7 cellular contexts compared by ENCODE assay signal in the genomic region with DNA sequence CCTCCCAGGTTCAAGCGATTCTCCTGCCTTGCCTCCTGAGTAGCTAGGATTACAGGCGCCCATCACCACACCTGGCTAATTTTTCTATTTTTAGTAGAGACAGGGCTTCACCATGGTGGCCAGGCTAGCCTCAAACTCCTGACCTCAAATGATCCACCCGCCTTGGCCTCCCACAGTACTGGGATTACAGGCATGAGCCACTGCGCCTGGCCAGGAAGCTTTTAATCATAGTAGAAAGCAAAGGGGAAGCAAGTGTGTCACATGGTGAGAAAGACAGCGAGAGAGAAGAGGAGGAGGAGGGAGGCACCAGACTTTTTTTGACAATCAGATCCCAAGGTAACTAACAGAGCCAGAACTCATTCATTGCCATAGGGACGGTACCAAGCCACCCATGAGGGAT.
DNase-seq lines count a peak whose midpoint lies in the region; ATAC-seq and TF ChIP-seq lines count a peak whose summit lies in the region.
"Not testable (repeated sequence)": the region's sequence is repeated elsewhere in the genome, so short reads cannot be mapped to it uniquely, and the experiment has no call there.

No MANE protein-coding gene starts in this region.

- H3K4me3 Mint-ChIP-seq in CD14-positive monocyte; central memory CD8-positive, alpha-beta T cell; nephron progenitor cell: not testable (repeated sequence)

- H3K27ac ChIP-seq in WERI-Rb-1, result not testable (repeated sequence)
- peak overlapping the region; percentile 47 for H3K27ac ChIP-seq in left ventricle myocardium inferior (replicated peaks)
- H3K27ac ChIP-seq in psoas muscle, result peak overlapping the region; percentile 36

- WGBS in psoas muscle, 3 donors, result 77 to 88% (median 86%) methylated on average over 6 of the region's 6 CpGs

- H3K36me3 Mint-ChIP-seq in CD14-positive monocyte, result peaks cover 79 to 92% of the 10 kb centered on the region in 2 donors
- H3K36me3 Mint-ChIP-seq in central memory CD8-positive, alpha-beta T cell (ENCODE audit: insufficient read depth), result peaks cover 23% of the 10 kb centered on the region
- peaks cover 76% of the 10 kb centered on the region for H3K36me3 Mint-ChIP-seq in nephron progenitor cell (ENCODE audit: low read depth)

- not testable (repeated sequence) for ATAC-seq in central memory CD8-positive, alpha-beta T cell (replicated peaks; ENCODE audit: extremely low read depth, poor library complexity, severe bottlenecking); psoas muscle

- H3K27ac Mint-ChIP-seq in CD14-positive monocyte, result peak overlapping the region in 4 of 7 donors; percentile 51 to 57 (median 54)
- H3K27ac Mint-ChIP-seq in central memory CD8-positive, alpha-beta T cell (ENCODE audit: low read depth), result peak overlapping the region; percentile 41
- peak overlapping the region; percentile 2 for H3K27ac Mint-ChIP-seq in nephron progenitor cell

- not testable (repeated sequence) for H3K4me1 Mint-ChIP-seq in CD14-positive monocyte; central memory CD8-positive, alpha-beta T cell
- peaks cover 21% of the 10 kb centered on the region for H3K4me1 Mint-ChIP-seq in nephron progenitor cell

- not testable (repeated sequence) for TF ChIP-seq CTCF in CD14-positive monocyte (IDR thresholded peaks at IDR 0.05); WERI-Rb-1 (IDR thresholded peaks at IDR 0.05; ENCODE audit: low read depth, low read length); left ventricle myocardium inferior (IDR thresholded peaks at IDR 0.05; ENCODE audit: borderline replicate concordance); nephron progenitor cell (IDR thresholded peaks at IDR 0.05); psoas muscle (IDR thresholded peaks at IDR 0.05)

- DNase-seq in CD14-positive monocyte (ENCODE audit: low spot score); central memory CD8-positive, alpha-beta T cell (ENCODE audit: low spot score in 2 of 2); left ventricle myocardium inferior; nephron progenitor cell; psoas muscle: not testable (repeated sequence)
- DNase-seq in MV-4-11 (lab: John Stamatoyannopoulos, UW) (peak; percentile 28), WERI-Rb-1 (peak; percentile 84)

- H3K27me3 ChIP-seq in WERI-Rb-1 (ENCODE audit: insufficient read depth, low read depth, severe bottlenecking); left ventricle myocardium inferior (ENCODE audit: low read depth); psoas muscle (ENCODE audit: insufficient read depth in 3 of 3, low read length in 2 of 3): not testable (repeated sequence)

- H3K27me3 Mint-ChIP-seq in CD14-positive monocyte (ENCODE audit: low read depth in 3 of 3); central memory CD8-positive, alpha-beta T cell; nephron progenitor cell (ENCODE audit: low read depth, poor library complexity): not testable (repeated sequence)

- H3K36me3 ChIP-seq in WERI-Rb-1 (peaks cover 46% of the 10 kb centered on the region), left ventricle myocardium inferior (peaks cover 53% of the 10 kb centered on the region), psoas muscle (ENCODE audit: insufficient read depth in 1 of 2, low read depth in 1 of 2) (peaks cover 2 to 50% of the 10 kb centered on the region in 2 donors)

- H3K4me3 ChIP-seq in WERI-Rb-1 (ENCODE audit: low read depth, low read length); left ventricle myocardium inferior; psoas muscle: not testable (repeated sequence)

- intact Hi-C loops in CD14-positive monocyte (cut with micrococcal nuclease); left ventricle myocardium inferior (cut with micrococcal nuclease); psoas muscle (cut with DNase I): not testable (repeated sequence)

- not testable (repeated sequence) for H3K9me3 Mint-ChIP-seq in CD14-positive monocyte; central memory CD8-positive, alpha-beta T cell; nephron progenitor cell

- H3K4me1 ChIP-seq in left ventricle myocardium inferior, result peaks cover 33% of the 10 kb centered on the region
- H3K4me1 ChIP-seq in psoas muscle, result not testable (repeated sequence)

- not testable (repeated sequence) for H3K9me3 ChIP-seq in WERI-Rb-1 (ENCODE audit: severe bottlenecking); left ventricle myocardium inferior (replicated peaks); psoas muscle

Comparison
In these comparisons a context has a peak if more than half of its experiments do, and no peak if none do; other contexts are left out.
1. H3K27ac Mint-ChIP-seq: peak in every context shown above with its lines; median percentile 54 in CD14-positive monocyte; 41 in central memory CD8-positive, alpha-beta T cell; 2 in nephron progenitor cell.